ENCODE assay signal across 8 cellular contexts in genomic region chr11:65919151-65920034, GRCh38. TPM values are rescaled to one million over a fixed set of nuclear protein-coding genes. Genes with fewer than 3 reads are reported as not detected.
DNase-seq lines count a peak whose midpoint lies in the region; ATAC-seq, FAIRE-seq and TF ChIP-seq lines count a peak whose summit lies in the region.

A gene with protein sequence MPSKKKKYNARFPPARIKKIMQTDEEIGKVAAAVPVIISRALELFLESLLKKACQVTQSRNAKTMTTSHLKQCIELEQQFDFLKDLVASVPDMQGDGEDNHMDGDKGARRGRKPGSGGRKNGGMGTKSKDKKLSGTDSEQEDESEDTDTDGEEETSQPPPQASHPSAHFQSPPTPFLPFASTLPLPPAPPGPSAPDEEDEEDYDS (plus strand): TSS chr11:65919426. CDS start chr11:65919502, 76 bp downstream.

- H3K23ac ChIP-seq in IMR-90 (ENCODE audit: low read depth, low read length), result peak within 1 kb of the TSS; percentile 97

- peak within 1 kb of the TSS; percentile 95 for H3K14ac ChIP-seq in IMR-90 (replicated peaks; ENCODE audit: low read depth, low read length)

- dilution Hi-C loops in IMR-90 (cut with HindIII; ENCODE audit: low sequenced_read_pairs, unreplicated experiment), result no loop called here
- dilution Hi-C loops in endothelial cell of umbilical vein (cut with MboI; ENCODE audit: extremely low pct_ligation_motif_present, low sequenced_read_pairs), result no loop called here

- H3K79me2 ChIP-seq in OCI-LY7 (ENCODE audit: insufficient read depth, low read depth, low read length), result peaks cover 11% of the 10 kb centered on the region; the same call in 1 of the 2 replicates
- H3K79me2 ChIP-seq in endothelial cell of umbilical vein (ENCODE audit: control insufficient read depth, insufficient read depth, low read length), result peaks cover 37% of the 10 kb centered on the region

- H2AFZ ChIP-seq in IMR-90 (replicated peaks; ENCODE audit: low read length, poor library complexity) (peak within 1 kb of the TSS; percentile 94), OCI-LY7 (ENCODE audit: low read length) (peak within 1 kb of the TSS; percentile 33), endothelial cell of umbilical vein (ENCODE audit: low read depth, low read length) (peak within 1 kb of the TSS; percentile 77)

- peak within 1 kb of the TSS; percentile 94 for H3K4me3 Mint-ChIP-seq in Calu3 (ENCODE audit: low read depth, unreplicated experiment)

- H3K36me3 ChIP-seq in IMR-90 (ENCODE audit: control insufficient read depth, insufficient read depth, low read length), result peaks cover 35% of the 10 kb centered on the region
- H3K36me3 ChIP-seq in OCI-LY7 (ENCODE audit: insufficient read depth, low read length), result peaks cover 8% of the 10 kb centered on the region; the same call in 1 of the 2 replicates
- H3K36me3 ChIP-seq in endothelial cell of umbilical vein (ENCODE audit: control insufficient read depth in 2 of 2, extremely low read depth in 1 of 2, insufficient read depth in 2 of 2, low read length in 2 of 2), result peaks cover 6 to 9% of the 10 kb centered on the region in 2 experiments

- H3K4me1 Mint-ChIP-seq in Calu3 (ENCODE audit: low read depth, unreplicated experiment), result peaks cover 37% of the 10 kb centered on the region

- in situ Hi-C loops in IMR-90 (cut with MboI; ENCODE audit: low sequenced_read_pairs), result no loop called here

- ATAC-seq in GM21528 (IDR thresholded peaks at IDR 0.05; ENCODE audit: low FRiP score, unreplicated experiment) (peak; percentile 81), IMR-90 (ENCODE audit: low read depth) (peak; percentile 79)

- no peaks in the 10 kb centered on the region for H3K9me2 ChIP-seq in OCI-LY7 (ENCODE audit: insufficient read depth, low read length)

- 1% methylated on average over 53 of the region's 102 CpGs; no CpG with 5 or more reads in 1 of the 2 experiments for WGBS in IMR-90 (ENCODE audit: extremely low coverage in 2 of 2, insufficient read length in 1 of 2), 2 experiments

- H3K27me3 ChIP-seq in IMR-90 (ENCODE audit: control insufficient read depth, insufficient read depth, low read length) (no peaks in the 10 kb centered on the region), endothelial cell of umbilical vein (ENCODE audit: control insufficient read depth in 2 of 2, insufficient read depth in 2 of 2, low read length in 2 of 2) (no peaks in the 10 kb centered on the region)

- H3K9me1 ChIP-seq in IMR-90 (ENCODE audit: insufficient read depth, low read length) (peaks cover 26% of the 10 kb centered on the region), endothelial cell of umbilical vein (replicated peaks; ENCODE audit: control insufficient read depth, extremely low read depth, insufficient read depth, low read length) (no peaks in the 10 kb centered on the region)

- H3K4me1 ChIP-seq in IMR-90 (ENCODE audit: control insufficient read depth, insufficient read depth, low read length) (peaks cover 42% of the 10 kb centered on the region), OCI-LY7 (ENCODE audit: insufficient read depth, low read length, poor library complexity, severe bottlenecking) (peaks cover 22% of the 10 kb centered on the region), endothelial cell of umbilical vein (ENCODE audit: control insufficient read depth, extremely low read depth, insufficient read depth, low read length) (peaks cover 49% of the 10 kb centered on the region)

- H2AK9ac ChIP-seq in IMR-90 (replicated peaks; ENCODE audit: low read depth, low read length, poor library complexity), result peak within 1 kb of the TSS; percentile 100

- H3K4me2 ChIP-seq in IMR-90 (ENCODE audit: low read depth, low read length) (peak within 1 kb of the TSS; percentile 96), OCI-LY7 (ENCODE audit: low read length) (peak within 1 kb of the TSS; percentile 94), endothelial cell of umbilical vein (ENCODE audit: insufficient read depth, low read length) (peak within 1 kb of the TSS; percentile 79)

- peak within 1 kb of the TSS; percentile 56 for H3K27ac Mint-ChIP-seq in Calu3 (ENCODE audit: unreplicated experiment)

- no peaks in the 10 kb centered on the region for H3K9me3 Mint-ChIP-seq in Calu3 (ENCODE audit: low read depth, unreplicated experiment)

- H3K9ac ChIP-seq in IMR-90 (ENCODE audit: low read depth, low read length) (peak within 1 kb of the TSS; percentile 100), endothelial cell of umbilical vein (replicated peaks; ENCODE audit: extremely low read depth, insufficient read depth, low read length) (peak within 1 kb of the TSS; percentile 92)

- H3K18ac ChIP-seq in IMR-90 (ENCODE audit: low read depth, low read length), result peak within 1 kb of the TSS; percentile 99

- peak within 1 kb of the TSS; percentile 97 for H4K91ac ChIP-seq in IMR-90 (ENCODE audit: insufficient read depth, low read depth, low read length)

- DNase-seq in Calu3, result peak; percentile 98
- DNase-seq in IMR-90, result peak; percentile 97
- peak; percentile 99 for DNase-seq in OCI-LY7 (ENCODE audit: low spot score)
- DNase-seq in activated T-cell treated with anti-CD3 and anti-CD28 coated beads for 1 hour (ENCODE audit: low read depth), result peak; percentile 99
- peak; percentile 97 for DNase-seq in endothelial cell of umbilical vein (ENCODE audit: low read depth, low spot score)
- DNase-seq in midbrain (lab: John Stamatoyannopoulos, UW), result peak; percentile 99
- peak; percentile 97 to 99 for DNase-seq in stimulated activated CD8-positive, alpha-beta memory T cell treated with anti-CD3 and anti-CD28 coated beads, Interleukin-15, amount 100 ng/mL, for 48 hours (ENCODE audit: low read depth in 2 of 2)

- H2BK120ac ChIP-seq in IMR-90 (ENCODE audit: low read depth, low read length), result peak within 1 kb of the TSS; percentile 100

- H4K8ac ChIP-seq in IMR-90 (ENCODE audit: low read depth in 2 of 2, low read length in 2 of 2), result peak within 1 kb of the TSS; percentile 64 to 97

- peaks cover 19 to 51% of the 10 kb centered on the region in 2 experiments for H3K79me1 ChIP-seq in IMR-90 (ENCODE audit: low read depth in 1 of 2, low read length in 2 of 2)

- peak within 1 kb of the TSS; percentile 98 for H3K4ac ChIP-seq in IMR-90 (ENCODE audit: low read depth, low read length)

- BruUV-seq in Calu3 (replicated peaks; lab: Mats Ljungman, UMichigan), result no TSS peak
- BruUV-seq in IMR-90 (replicated peaks; lab: Mats Ljungman, UMichigan), result TSS peak; percentile 76
- no TSS peak for BruUV-seq in OCI-LY7 (replicated peaks; lab: Mats Ljungman, UMichigan)
- BruUV-seq in endothelial cell of umbilical vein (replicated peaks; lab: Mats Ljungman, UMichigan), result no TSS peak

- H2BK20ac ChIP-seq in IMR-90 (ENCODE audit: low read depth, low read length), result peak within 1 kb of the TSS; percentile 79

- no peaks in the 10 kb centered on the region for H3K27me3 Mint-ChIP-seq in Calu3 (ENCODE audit: unreplicated experiment)

- H3K56ac ChIP-seq in IMR-90 (ENCODE audit: extremely low read depth, insufficient read depth, low read length), result peak within 1 kb of the TSS; percentile 93

- TF ChIP-seq POLR2A in IMR-90 (IDR thresholded peaks at IDR 0.05; ENCODE audit: low read depth, low read length), result 0 out of 2 replicates have a peak, but pooled peaks have one; percentile 29
- TF ChIP-seq POLR2A in endothelial cell of umbilical vein (IDR thresholded peaks at IDR 0.05; ENCODE audit: low read depth, low read length), result peak; percentile 23

- H4K20me1 ChIP-seq in IMR-90 (ENCODE audit: insufficient read depth, low read length) (peaks cover 11% of the 10 kb centered on the region), OCI-LY7 (ENCODE audit: insufficient read depth, low read length) (no peaks in the 10 kb centered on the region), endothelial cell of umbilical vein (replicated peaks; ENCODE audit: control insufficient read depth, extremely low read depth, insufficient read depth, low read length) (no peaks in the 10 kb centered on the region)

- H2BK15ac ChIP-seq in IMR-90 (ENCODE audit: low read depth, low read length), result peak within 1 kb of the TSS; percentile 56

- peak within 1 kb of the TSS; percentile 99 for H2AK5ac ChIP-seq in IMR-90 (ENCODE audit: low read depth, low read length)

- peak within 1 kb of the TSS; percentile 99 for H4K5ac ChIP-seq in IMR-90 (ENCODE audit: low read depth, low read length)

- peak; percentile 43 for TF ChIP-seq RAD21 in IMR-90 (IDR thresholded peaks at IDR 0.05; ENCODE audit: low read length)

- FAIRE-seq in endothelial cell of umbilical vein (lab: Jason Lieb, UNC), result peak; percentile 86

- no peaks in the 10 kb centered on the region for H3K9me3 ChIP-seq in IMR-90 (ENCODE audit: control insufficient read depth, insufficient read depth, low read length)
- H3K9me3 ChIP-seq in OCI-LY7 (ENCODE audit: low read length), result no peaks in the 10 kb centered on the region
- no peaks in the 10 kb centered on the region for H3K9me3 ChIP-seq in endothelial cell of umbilical vein (replicated peaks; ENCODE audit: control insufficient read depth, insufficient read depth, low read length)

- CTCF ChIA-PET in Calu3 (lab: Charles Lee), result no interaction called here
- CTCF ChIA-PET in IMR-90 (lab: Yijun Ruan, JAX), result no interaction called here
- CTCF ChIA-PET in OCI-LY7 (lab: Charles Lee; ENCODE audit: unreplicated experiment), result no interaction called here
- CTCF ChIA-PET in endothelial cell of umbilical vein (lab: Charles Lee), result interaction anchor here (1.0 to 4.9 kb wide), 4 partner anchors 14 to 35 kb away, joined by 3 to 73 read pairs (median 4); partner anchors contain the start of genes CCDC85B and FIBP

- intact Hi-C loops in Calu3 (cut with micrococcal nuclease; ENCODE audit: unreplicated experiment), result no loop called here
- intact Hi-C loops in IMR-90 (cut with micrococcal nuclease), result loop anchor here (5.0 kb wide), 1 partner anchor 43 kb away; the partner anchor contains the start of gene SART1
- intact Hi-C loops in OCI-LY7 (cut with micrococcal nuclease; ENCODE audit: unreplicated experiment), result loop anchor here (1.0 to 2.0 kb wide), 4 partner anchors 19 to 83 kb away; partner anchors contain the start of genes BANF1, CCDC85B, CFL1 and EIF1AD
- intact Hi-C loops in endothelial cell of umbilical vein (cut with micrococcal nuclease), result loop anchor here (1.0 to 5.0 kb wide), 5 partner anchors 31 to 133 kb away; partner anchors contain the start of genes BANF1, EIF1AD, FIBP and SART1

- peak within 1 kb of the TSS; percentile 96 for H2BK5ac ChIP-seq in IMR-90 (ENCODE audit: low read depth, low read length, poor library complexity, severe bottlenecking)

- peaks cover 80% of the 10 kb centered on the region for H3K36me3 Mint-ChIP-seq in Calu3 (ENCODE audit: insufficient read depth, unreplicated experiment)

- POLR2A ChIA-PET in IMR-90 (lab: Charles Lee; ENCODE audit: unreplicated experiment) (no interaction called here), OCI-LY7 (lab: Charles Lee) (no interaction called here), endothelial cell of umbilical vein (lab: Charles Lee) (interaction anchor here (2.1 kb wide), 1 partner anchor 29 kb away, joined by 7 read pairs; the partner anchor contains the start of gene CCDC85B)

- H3K4me3 ChIP-seq in IMR-90 (ENCODE audit: insufficient read depth, low read depth, low read length) (peak within 1 kb of the TSS; percentile 100), OCI-LY7 (ENCODE audit: low read depth, low read length, poor library complexity, severe bottlenecking) (peak within 1 kb of the TSS; percentile 85), endothelial cell of umbilical vein (replicated peaks in 1 of 3; ENCODE audit: insufficient read depth in 1 of 3, low read depth in 1 of 3, low read length in 3 of 3) (peak within 1 kb of the TSS; percentile 70 to 90 (median 71))

- TF ChIP-seq CTCF in Calu3 (IDR thresholded peaks at IDR 0.05; ENCODE audit: unreplicated experiment) (no peak), IMR-90 (conservative IDR thresholded peaks at IDR 0.05; ENCODE audit: low read depth, low read length) (0 out of 2 replicates have a peak, but pooled peaks have one; percentile 10), OCI-LY7 (conservative IDR thresholded peaks at IDR 0.05; ENCODE audit: low read length) (no peak), endothelial cell of umbilical vein (IDR thresholded peaks at IDR 0.05; ENCODE audit: extremely low read depth in 1 of 2, insufficient read depth in 1 of 2, low read depth in 1 of 2, low read length in 2 of 2) (no peak)

- peak within 1 kb of the TSS; percentile 93 for H3K27ac ChIP-seq in IMR-90 (ENCODE audit: insufficient read depth, low read length)
- peak within 1 kb of the TSS; percentile 54 for H3K27ac ChIP-seq in OCI-LY7 (ENCODE audit: low read depth, low read length, poor library complexity, severe bottlenecking)
- H3K27ac ChIP-seq in endothelial cell of umbilical vein (ENCODE audit: insufficient read depth, low read depth, low read length), result peak within 1 kb of the TSS; percentile 92

RNA-seq across cellular contexts. Expression of the gene that starts here (rescaled TPM):
- total RNA-seq in Calu3 (2022) (106 and 114 TPM in 2 replicates), IMR-90 (2012; rRNA removed) (237 and 339 TPM in 2 replicates), OCI-LY7 (2022) (68.2 and 81.2 TPM in 2 replicates), endothelial cell of umbilical vein (114 and 118 TPM in 2 replicates)
- polyA plus RNA-seq in IMR-90 (2012; rRNA removed) (344 and 428 TPM in 2 replicates), endothelial cell of umbilical vein (73.5 and 74.9 TPM in 2 replicates)
- polyA plus RNA-seq in IMR-90 (2012; cell fraction: cytosol; rRNA removed), result 436 and 1,014 TPM in 2 replicates
- polyA plus RNA-seq in IMR-90 (2012; cell fraction: nucleus; rRNA removed; ENCODE audit: low replicate concordance), result 331 and 343 TPM in 2 replicates
- total RNA-seq in OCI-LY7 (2014; rRNA removed; shearing (Covaris generic)), result 93.2 and 110 TPM in 2 replicates
- polyA plus RNA-seq in endothelial cell of umbilical vein (2011; cell fraction: cytosol; rRNA removed), result 151 and 158 TPM in 2 replicates
- 76.9 and 120 TPM in 2 replicates for polyA plus RNA-seq in endothelial cell of umbilical vein (2011; cell fraction: nucleus; rRNA removed)
- polyA plus RNA-seq in endothelial cell of umbilical vein (2012), result 154 and 206 TPM in 2 replicates
- 16.2 and 23.1 TPM in 2 replicates for polyA minus RNA-seq in endothelial cell of umbilical vein
- polyA minus RNA-seq in endothelial cell of umbilical vein (2011; cell fraction: cytosol; rRNA and poly(A)+ RNA removed), result 17.3 TPM
- 5.5 and 11.8 TPM in 2 replicates for polyA minus RNA-seq in endothelial cell of umbilical vein (2011; cell fraction: nucleus; rRNA and poly(A)+ RNA removed)

Comparison
In these comparisons a context has a peak if more than half of its experiments do, and no peak if none do; other contexts are left out.
1. Peak in every context shown above with its lines: DNase-seq, ATAC-seq, H3K4me3 ChIP-seq and H3K27ac ChIP-seq.
2. H2AFZ ChIP-seq: peak in every context shown above with its lines; median percentile 94 in IMR-90; 77 in endothelial cell of umbilical vein; 33 in OCI-LY7.